13 cellular contexts compared by ENCODE assay signal in genomic region chr13:97629601-97630272, GRCh38.
DNase-seq lines count a peak whose midpoint lies in the region; ATAC-seq, FAIRE-seq and TF ChIP-seq lines count a peak whose summit lies in the region.
"Had no signal": no experiment of that assay in that cellular context is flagged by ENCODE, and none has a peak within 500 bp of the region (broad histone marks: within the 10 kb centered on the region; RNA-seq: fewer than 3 reads in every experiment).

No MANE protein-coding gene starts in this region.

- H3K27ac ChIP-seq in body of pancreas: no peak overlapping the region

- no peaks in the 10 kb centered on the region for H3K27me3 ChIP-seq in body of pancreas
- H3K27me3 ChIP-seq: BE2C had no signal

- ATAC-seq in body of pancreas: peak; percentile 24
- no peak for ATAC-seq in HG02588 (IDR thresholded peaks at IDR 0.05; ENCODE audit: unreplicated experiment)

- H3K27ac Mint-ChIP-seq in chondrocyte (ENCODE audit: unreplicated experiment): no peak overlapping the region
- H3K27ac Mint-ChIP-seq: activated naive CD8-positive, alpha-beta T cell treated with anti-CD3 and anti-CD28 coated beads, Interleukin-2, amount 10 ng/mL, durations not matched to agents 7 days and 5 days; naive thymus-derived CD4-positive, alpha-beta T cell had no signal

- H3K9me3 ChIP-seq in body of pancreas: no peaks in the 10 kb centered on the region
- H3K9me3 ChIP-seq: BE2C had no signal

- no peaks in the 10 kb centered on the region for H3K4me1 ChIP-seq in body of pancreas
- H3K4me1 ChIP-seq: BE2C had no signal

- H3K9me3 Mint-ChIP-seq in chondrocyte (ENCODE audit: low read depth): peaks cover 21% of the 10 kb centered on the region

- no peaks in the 10 kb centered on the region for H3K27me3 Mint-ChIP-seq in chondrocyte (ENCODE audit: low read depth)

- intact Hi-C loops in body of pancreas (cut with DNase I): no loop called here

- H3K4me3 Mint-ChIP-seq in chondrocyte (ENCODE audit: unreplicated experiment): no peak overlapping the region
- H3K4me3 Mint-ChIP-seq: activated naive CD8-positive, alpha-beta T cell treated with anti-CD3 and anti-CD28 coated beads, Interleukin-2, amount 10 ng/mL, durations not matched to agents 7 days and 5 days; naive thymus-derived CD4-positive, alpha-beta T cell had no signal

- no peak for TF ChIP-seq POLR2A in body of pancreas (IDR thresholded peaks at IDR 0.05)

- peaks cover 4% of the 10 kb centered on the region for H3K36me3 Mint-ChIP-seq in chondrocyte (ENCODE audit: low read depth)
- H3K36me3 Mint-ChIP-seq: activated naive CD8-positive, alpha-beta T cell treated with anti-CD3 and anti-CD28 coated beads, Interleukin-2, amount 10 ng/mL, durations not matched to agents 7 days and 5 days had no signal

- TF ChIP-seq CTCF in body of pancreas (IDR thresholded peaks at IDR 0.05): no peak
- no peak for TF ChIP-seq CTCF in chondrocyte (IDR thresholded peaks at IDR 0.05)

- no peak for FAIRE-seq in GM19239 (lab: Jason Lieb, UNC)

- peaks cover 7% of the 10 kb centered on the region for H3K4me1 Mint-ChIP-seq in chondrocyte (ENCODE audit: low read depth)
- H3K4me1 Mint-ChIP-seq: activated naive CD8-positive, alpha-beta T cell treated with anti-CD3 and anti-CD28 coated beads, Interleukin-2, amount 10 ng/mL, durations not matched to agents 7 days and 5 days; naive thymus-derived CD4-positive, alpha-beta T cell had no signal

- DNase-seq in NCI-H1092 treated with DMSO at 0.1 percent for 48 hours (lab: John Stamatoyannopoulos, UW): peak; percentile 75
- peak; percentile 67 for DNase-seq in NCI-H2171 (lab: John Stamatoyannopoulos, UW)
- peak in 2 of 4 donors; percentile 29 to 39 for DNase-seq in body of pancreas
- peak; percentile 35 for DNase-seq in occipital lobe (lab: John Stamatoyannopoulos, UW)
- no peak for DNase-seq in chondrocyte (ENCODE audit: low spot score)
- no peak for DNase-seq in GM19239 (ENCODE audit: insufficient read length, low spot score)
- DNase-seq: activated naive CD8-positive, alpha-beta T cell treated with anti-CD3 and anti-CD28 coated beads, Interleukin-2, amount 10 ng/mL, durations not matched to agents 7 days and 5 days; BE2C; DND-41; effector memory CD4-positive, alpha-beta T cell; naive thymus-derived CD4-positive, alpha-beta T cell; NCI-H1694 had no signal

- no peak overlapping the region for H3K4me3 ChIP-seq in body of pancreas

- H3K36me3 ChIP-seq in body of pancreas (replicated peaks in 1 of 2; ENCODE audit: insufficient read depth in 1 of 2, low read depth in 2 of 2): no peaks in the 10 kb centered on the region
- H3K36me3 ChIP-seq: BE2C had no signal

- WGBS in body of pancreas, 2 donors: 26 to 66% methylated on average over 5 to 6 of the region's 6 CpGs

Comparison
In these comparisons a context has a peak if more than half of its experiments do, and no peak if none do; other contexts are left out.
1. DNase-seq: peak in NCI-H1092 treated with DMSO at 0.1 percent for 48 hours (single experiment), NCI-H2171 (single experiment) and occipital lobe (single experiment); none in chondrocyte (single experiment) and GM19239 (single experiment).